In genomic region chr1:109827466-109827865, GRCh38 we compare ENCODE assay signal across 25 cellular contexts.
A peak's percentile ranks its signal among the peaks of the same experiment; 100 is the strongest.
DNase-seq lines count a peak whose midpoint lies in the region; TF ChIP-seq lines count a peak whose summit lies in the region.
"Had no signal": no experiment of that assay in that cellular context is flagged by ENCODE, and none has a peak within 500 bp of the region (broad histone marks: within the 10 kb centered on the region; RNA-seq: fewer than 3 reads in every experiment).

No MANE protein-coding gene starts in this region.

- H3K36me3 Mint-ChIP-seq in Calu3 (ENCODE audit: insufficient read depth, unreplicated experiment): no peaks in the 10 kb centered on the region
- H3K36me3 Mint-ChIP-seq: brain, natural killer cell had no signal

- no peaks in the 10 kb centered on the region for H3K27me3 Mint-ChIP-seq in Calu3 (ENCODE audit: unreplicated experiment)
- H3K27me3 Mint-ChIP-seq: activated naive CD8-positive, alpha-beta T cell; CD4-positive, alpha-beta T cell; progenitor cell of endocrine pancreas; T-helper 17 cell had no signal

- WGBS in adrenal gland, 4 donors: 74 to 83% (median 80%) methylated on average over 4 of the region's 4 CpGs
- WGBS in mesendoderm (ENCODE audit: extremely low coverage, insufficient coverage, low lambda C conversion rate): no CpG with 5 or more reads among the region's 4 CpGs

- H3K79me1 ChIP-seq in mesendoderm (ENCODE audit: low read length): no peaks in the 10 kb centered on the region

- H2AK5ac ChIP-seq in mesendoderm (ENCODE audit: low read length): no peak overlapping the region

- peaks cover 14 to 36% of the 10 kb centered on the region in 2 donors for H3K4me1 ChIP-seq in adrenal gland (replicated peaks in 1 of 2)
- H3K4me1 ChIP-seq in neutrophil (ENCODE audit: control insufficient read depth in 1 of 2, insufficient read depth in 1 of 2, low read depth in 1 of 2, low read length in 1 of 2): peaks cover 54% of the 10 kb centered on the region in 2 experiments
- peaks cover 3% of the 10 kb centered on the region for H3K4me1 ChIP-seq in mesendoderm (ENCODE audit: control insufficient read depth, low read depth, low read length)
- H3K4me1 ChIP-seq: foreskin keratinocyte had no signal

- TF ChIP-seq CTCF in Calu3 (IDR thresholded peaks at IDR 0.05; ENCODE audit: unreplicated experiment): no peak
- TF ChIP-seq CTCF in adrenal gland (IDR thresholded peaks at IDR 0.05): no peak
- no peak for TF ChIP-seq CTCF in neutrophil (IDR thresholded peaks at IDR 0.05)

- intact Hi-C loops in Calu3 (cut with micrococcal nuclease; ENCODE audit: unreplicated experiment): no loop called here
- intact Hi-C loops in adrenal gland (cut with DNase I): no loop called here

- H3K4me3 ChIP-seq in adrenal gland (no peak overlapping the region), neutrophil (ENCODE audit: low read depth in 1 of 2, low read length in 1 of 2) (no peak overlapping the region), mesendoderm (ENCODE audit: low read length) (no peak overlapping the region)
- H3K4me3 ChIP-seq: coronary artery, smooth muscle cell had no signal

- no peak for TF ChIP-seq POLR2A in adrenal gland (IDR thresholded peaks at IDR 0.05)

- H3K9ac ChIP-seq in mesendoderm (ENCODE audit: low read length): no peak overlapping the region
- H3K9ac ChIP-seq: KMS-11 had no signal

- H3K9me3 Mint-ChIP-seq in Calu3 (ENCODE audit: low read depth, unreplicated experiment): no peaks in the 10 kb centered on the region
- H3K9me3 Mint-ChIP-seq: CD4-positive, alpha-beta T cell; natural killer cell had no signal

- H2BK5ac ChIP-seq in mesendoderm (ENCODE audit: low read length): no peak overlapping the region

- H3K27ac Mint-ChIP-seq in Calu3 (ENCODE audit: unreplicated experiment): no peak overlapping the region
- H3K27ac Mint-ChIP-seq: activated naive CD8-positive, alpha-beta T cell; activated T-helper 1 cell treated with anti-CD3 and anti-CD28 coated beads, Interleukin-12 subunit alpha, Interleukin-12 subunit beta, Interleukin-2, Interleukin-4 antibody, amounts not matched to agents 30 ng/mL and 10 ng/mL and 1 ng/mL, durations not matched to agents 14 hours and 24 hours and 36 hours; brain; CD4-positive, alpha-beta T cell; natural killer cell; progenitor cell of endocrine pancreas; T-helper 17 cell had no signal

- no peak overlapping the region for H4K5ac ChIP-seq in mesendoderm (ENCODE audit: low read length)

- no peak overlapping the region for H3K27ac ChIP-seq in adrenal gland
- peak overlapping the region; percentile 92 for H3K27ac ChIP-seq in neutrophil
- no peak overlapping the region for H3K27ac ChIP-seq in mesendoderm (ENCODE audit: low read depth, low read length)
- H3K27ac ChIP-seq: foreskin keratinocyte, KMS-11 had no signal

- H3K23ac ChIP-seq in mesendoderm (ENCODE audit: low read length): no peak overlapping the region

- H3K4me1 Mint-ChIP-seq in Calu3 (ENCODE audit: low read depth, unreplicated experiment): peaks cover 23% of the 10 kb centered on the region
- H3K4me1 Mint-ChIP-seq: brain had no signal

- no peak overlapping the region for H2BK120ac ChIP-seq in mesendoderm (ENCODE audit: low read depth, low read length)

- no peak overlapping the region for H3K56ac ChIP-seq in mesendoderm (ENCODE audit: low read length)

- CTCF ChIA-PET in Calu3 (lab: Charles Lee): no interaction called here

- H3K4me2 ChIP-seq in mesendoderm (ENCODE audit: low read length): no peak overlapping the region
- H3K4me2 ChIP-seq: KMS-11, smooth muscle cell had no signal

- no peaks in the 10 kb centered on the region for H3K36me3 ChIP-seq in adrenal gland (replicated peaks in 1 of 2)
- no peaks in the 10 kb centered on the region for H3K36me3 ChIP-seq in neutrophil
- no peaks in the 10 kb centered on the region for H3K36me3 ChIP-seq in mesendoderm (ENCODE audit: control insufficient read depth, insufficient read depth, low read length)

- no TSS peak for BruUV-seq in Calu3 (replicated peaks; lab: Mats Ljungman, UMichigan)

- no peak overlapping the region for H4K8ac ChIP-seq in mesendoderm (ENCODE audit: low read depth, low read length)

- DNase-seq in Calu3 (peak; percentile 22), M059J (ENCODE audit: low read depth) (peak; percentile 89), adrenal gland (peak in 5 of 7 donors; percentile 36 to 58 (median 51)), germinal center (ENCODE audit: low spot score) (no peak), middle frontal gyrus (ENCODE audit: extremely low spot score, low spot score) (no peak), mesendoderm (no peak), NCI-H2107 treated with DMSO at 0.1 percent for 48 hours (lab: John Stamatoyannopoulos, UW; ENCODE audit: unreplicated experiment) (no peak)
- DNase-seq: activated CD4-positive, CD25-positive, alpha-beta regulatory T cell; activated CD8-positive, alpha-beta memory T cell treated with anti-CD3 and anti-CD28 coated beads for 24 hours; CD4-positive, alpha-beta T cell; foreskin keratinocyte; mesenchymal stem cell; natural killer cell; NCI-H1105 treated with DMSO at 0.1 percent for 48 hours; NCI-H524 treated with DMSO at 0.1 percent for 48 hours; stimulated activated CD4-positive, alpha-beta T cell treated with anti-CD3 and anti-CD28 coated beads, Interleukin-4, amount 100 ng/mL, for 4 hours; T-helper 17 cell had no signal

- H3K9me3 ChIP-seq in adrenal gland (replicated peaks in 1 of 3): no peaks in the 10 kb centered on the region
- no peaks in the 10 kb centered on the region for H3K9me3 ChIP-seq in neutrophil

- no peak overlapping the region for H3K18ac ChIP-seq in mesendoderm (ENCODE audit: low read length)

- no peak overlapping the region for H3K4ac ChIP-seq in mesendoderm (ENCODE audit: low read depth, low read length)

- H3K79me2 ChIP-seq in mesendoderm (ENCODE audit: control insufficient read depth, insufficient read depth, low read length): no peaks in the 10 kb centered on the region

- H2BK15ac ChIP-seq in mesendoderm (replicated peaks; ENCODE audit: low read depth): no peak overlapping the region

- no peaks in the 10 kb centered on the region for H3K27me3 ChIP-seq in adrenal gland
- H3K27me3 ChIP-seq in neutrophil: no peaks in the 10 kb centered on the region
- H3K27me3 ChIP-seq in mesendoderm (ENCODE audit: insufficient read depth, low read length, poor library complexity): no peaks in the 10 kb centered on the region
- H3K27me3 ChIP-seq: foreskin keratinocyte had no signal

- H3K4me3 Mint-ChIP-seq in Calu3 (ENCODE audit: low read depth, unreplicated experiment): no peak overlapping the region
- H3K4me3 Mint-ChIP-seq: activated naive CD8-positive, alpha-beta T cell; activated T-helper 1 cell treated with anti-CD3 and anti-CD28 coated beads, Interleukin-12 subunit alpha, Interleukin-12 subunit beta, Interleukin-2, Interleukin-4 antibody, amounts not matched to agents 30 ng/mL and 10 ng/mL and 1 ng/mL, durations not matched to agents 14 hours and 24 hours and 36 hours; brain; CD4-positive, alpha-beta T cell; natural killer cell; T-helper 17 cell had no signal

Comparison
In these comparisons a context has a peak if more than half of its experiments do, and no peak if none do; other contexts are left out.
1. DNase-seq: peak in Calu3 (single experiment), M059J (single experiment) and adrenal gland (5 of 7); none in germinal center (single experiment), middle frontal gyrus (single experiment), mesendoderm (single experiment) and NCI-H2107 treated with DMSO at 0.1 percent for 48 hours (single experiment).